ENCODE assay signal across 34 cellular contexts in genomic region chr9:13296972-13297371, GRCh38.
"Had no signal": no experiment of that assay in that cellular context is flagged by ENCODE, and none has a peak within 500 bp of the region (broad histone marks: within the 10 kb centered on the region; RNA-seq: fewer than 3 reads in every experiment).

No MANE protein-coding gene starts in this region.

- H3K4me3 ChIP-seq: MG63 had no signal

- DNase-seq: Karpas-422, Kasumi-1, MG63, MM.1S, MV-4-11, NCI-H1048, NCI-H1092, NCI-H1092 treated with DMSO at 0.1 percent for 48 hours, NCI-H1105, NCI-H1105 treated with DMSO at 0.1 percent for 48 hours, NCI-H1417, NCI-H1417 treated with DMSO at 0.1 percent for 48 hours, NCI-H1436, NCI-H1436 treated with DMSO at 0.1 percent for 48 hours, NCI-H146, NCI-H1694, NCI-H1694 treated with DMSO at 0.1 percent for 48 hours, NCI-H187, NCI-H187 treated with DMSO at 0.1 percent for 48 hours, NCI-H1930, NCI-H2029, NCI-H2029 treated with DMSO at 0.1 percent for 48 hours, NCI-H2081, NCI-H2081 treated with DMSO at 0.1 percent for 48 hours, NCI-H2107, NCI-H2171, NCI-H2171 treated with DMSO at 0.1 percent for 48 hours, NCI-H2227 treated with DMSO at 0.1 percent for 48 hours, NCI-H226, NCI-H345, NCI-H446, NCI-H446 treated with DMSO at 0.1 percent for 48 hours, NCI-H510A, NCI-H510A treated with DMSO at 0.1 percent for 48 hours had no signal

- H3K36me3 ChIP-seq: MG63 had no signal

- H3K27me3 ChIP-seq: MG63 had no signal
